9 cellular contexts compared by ENCODE assay signal in genomic region chr3:18098960-18099587, GRCh38.
DNase-seq lines count a peak whose midpoint lies in the region; ATAC-seq and TF ChIP-seq lines count a peak whose summit lies in the region.
"Had no signal": no experiment of that assay in that cellular context is flagged by ENCODE, and none has a peak within 500 bp of the region (broad histone marks: within the 10 kb centered on the region; RNA-seq: fewer than 3 reads in every experiment).

No MANE protein-coding gene starts in this region.

- CTCF ChIA-PET in GM10248 (lab: Yijun Ruan, JAX), result no interaction called here

- peaks cover 22% of the 10 kb centered on the region for H3K4me1 Mint-ChIP-seq in activated T-cell treated with anti-CD3 and anti-CD28 coated beads, Interleukin-2, amount 50 U/mL, for 24 hours (ENCODE audit: low read depth)

- TF ChIP-seq CTCF in AG09309 (IDR thresholded peaks at IDR 0.05; ENCODE audit: control insufficient read depth, insufficient read depth, low read depth, low read length, missing control alignments) (no peak), kidney epithelial cell (IDR thresholded peaks at IDR 0.05; ENCODE audit: insufficient read depth, low read length, poor library complexity, severe bottlenecking) (no peak), GM10248 (IDR thresholded peaks at IDR 0.05; ENCODE audit: control extremely low read depth, extremely low read depth, low read depth, missing control alignments) (no peak)

- POLR2A ChIA-PET in GM10248 (lab: Yijun Ruan, JAX), result no interaction called here

- no peaks in the 10 kb centered on the region for H3K27me3 ChIP-seq in kidney epithelial cell (ENCODE audit: control insufficient read depth, insufficient read depth, low read length)

- H3K4me3 ChIP-seq in AG09309 (ENCODE audit: control insufficient read depth, low read depth, low read length) (no peak overlapping the region), kidney epithelial cell (ENCODE audit: low read depth, low read length) (no peak overlapping the region)

- H3K36me3 ChIP-seq in kidney epithelial cell (ENCODE audit: control insufficient read depth, insufficient read depth, low read length), result no peaks in the 10 kb centered on the region

- peak overlapping the region; percentile 6 for H3K4me3 Mint-ChIP-seq in activated T-cell treated with anti-CD3 and anti-CD28 coated beads, Interleukin-2, amount 50 U/mL, for 24 hours
- H3K4me3 Mint-ChIP-seq: naive thymus-derived CD4-positive, alpha-beta T cell had no signal

- peaks cover 16% of the 10 kb centered on the region for H3K9me3 Mint-ChIP-seq in activated T-cell treated with anti-CD3 and anti-CD28 coated beads, Interleukin-2, amount 50 U/mL, for 24 hours

- ATAC-seq in HG02973 (IDR thresholded peaks at IDR 0.05; ENCODE audit: unreplicated experiment), result no peak
- no peak for ATAC-seq in GM21515 (IDR thresholded peaks at IDR 0.05; ENCODE audit: unreplicated experiment)
- ATAC-seq: naive thymus-derived CD4-positive, alpha-beta T cell had no signal

- peaks cover 12% of the 10 kb centered on the region for H3K27me3 Mint-ChIP-seq in activated T-cell treated with anti-CD3 and anti-CD28 coated beads, Interleukin-2, amount 50 U/mL, for 24 hours

- H3K36me3 Mint-ChIP-seq in activated T-cell treated with anti-CD3 and anti-CD28 coated beads, Interleukin-2, amount 50 U/mL, for 24 hours (ENCODE audit: low read depth), result no peaks in the 10 kb centered on the region

- peak overlapping the region; percentile 89 for H3K27ac Mint-ChIP-seq in activated T-cell treated with anti-CD3 and anti-CD28 coated beads, Interleukin-2, amount 50 U/mL, for 24 hours

- DNase-seq in AG09309 (ENCODE audit: low read depth) (peak; percentile 67), HT-29 (ENCODE audit: low spot score) (peak; percentile 74), kidney epithelial cell (ENCODE audit: low read depth) (peak; percentile 92), GM10248 (ENCODE audit: extremely low spot score) (no peak), midbrain (lab: John Stamatoyannopoulos, UW) (no peak)
- no peak for DNase-seq in activated T-cell treated with anti-CD3 and anti-CD28 coated beads, Interleukin-2, amount 50 U/mL, for 24 hours

Comparison
In these comparisons a context has a peak if more than half of its experiments do, and no peak if none do; other contexts are left out.
1. DNase-seq: peak in AG09309 (single experiment), HT-29 (single experiment) and kidney epithelial cell (single experiment); none in activated T-cell treated with anti-CD3 and anti-CD28 coated beads, Interleukin-2, amount 50 U/mL, for 24 hours (single experiment), GM10248 (single experiment) and midbrain (single experiment).